ENCODE assay signal across 1 cellular context in genomic region chr19:44142014-44142523, GRCh38.
A peak's percentile ranks its signal among the peaks of the same experiment; 100 is the strongest.
TF ChIP-seq lines count a peak whose summit lies in the region.

No MANE protein-coding gene starts in this region.

TF ChIP-seq in IMR-90, 13 proteins besides CTCF, POLR2A, EP300 and RAD21 (continued from another document):
- TF ChIP-seq ELK1 (IDR thresholded peaks at IDR 0.05; ENCODE audit: borderline replicate concordance, low read depth, low read length) (no peak), USF2 (IDR thresholded peaks at IDR 0.05; ENCODE audit: low read depth, low read length) (no peak), RCOR1 (IDR thresholded peaks at IDR 0.05; ENCODE audit: insufficient replicate concordance, low read length) (no peak), NFE2L2 (IDR thresholded peaks at IDR 0.05; ENCODE audit: low read depth, low read length) (no peak), MAFK (IDR thresholded peaks at IDR 0.05; ENCODE audit: low read depth, low read length) (no peak), SMC3 (IDR thresholded peaks at IDR 0.05; ENCODE audit: low read depth, low read length) (no peak), BHLHE40 (IDR thresholded peaks at IDR 0.05; ENCODE audit: low read depth, low read length) (0 out of 2 replicates have a peak, but pooled peaks have one; percentile 5)
